ENCODE assay signal across 1 cellular context in the genomic region with DNA sequence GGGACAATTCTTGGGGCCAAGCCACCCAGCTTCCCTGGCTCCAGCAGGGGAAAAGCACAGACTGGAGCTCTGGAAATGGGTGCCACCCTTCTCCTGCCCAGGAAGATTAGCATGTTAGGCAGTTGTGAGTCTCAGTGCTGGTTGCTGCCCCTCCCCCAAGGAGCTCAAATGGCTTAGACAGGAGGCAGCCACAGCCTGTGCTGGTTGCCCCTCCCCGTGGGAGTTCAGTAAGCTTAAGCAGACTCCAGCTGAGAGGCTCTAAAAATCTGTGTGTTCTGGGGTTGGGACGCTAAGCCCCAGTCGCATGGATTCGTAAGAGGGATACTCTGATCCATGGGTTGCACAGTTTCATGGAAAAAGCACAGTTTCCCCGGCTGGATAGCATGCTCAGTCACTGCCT.
TF ChIP-seq lines count a peak whose summit lies in the region.

No MANE protein-coding gene starts in this region.

TF ChIP-seq in IMR-90, 13 proteins besides CTCF, POLR2A, EP300 and RAD21 (continued from another document):
- TF ChIP-seq MXI1 (IDR thresholded peaks at IDR 0.05; ENCODE audit: borderline replicate concordance, low read depth, low read length) (no peak), SMC3 (IDR thresholded peaks at IDR 0.05; ENCODE audit: low read depth, low read length) (no peak), CEBPB (IDR thresholded peaks at IDR 0.05; ENCODE audit: low read depth, low read length) (no peak), RCOR1 (IDR thresholded peaks at IDR 0.05; ENCODE audit: insufficient replicate concordance, low read length) (no peak), MAFK (IDR thresholded peaks at IDR 0.05; ENCODE audit: low read depth, low read length) (no peak), MAZ (IDR thresholded peaks at IDR 0.05; ENCODE audit: borderline replicate concordance, low read depth, low read length) (no peak), RFX5 (IDR thresholded peaks at IDR 0.05; ENCODE audit: low read depth, low read length) (no peak), CHD1 (IDR thresholded peaks at IDR 0.05; ENCODE audit: low read depth, low read length) (no peak)
- TF ChIP-seq, protein P1, sequence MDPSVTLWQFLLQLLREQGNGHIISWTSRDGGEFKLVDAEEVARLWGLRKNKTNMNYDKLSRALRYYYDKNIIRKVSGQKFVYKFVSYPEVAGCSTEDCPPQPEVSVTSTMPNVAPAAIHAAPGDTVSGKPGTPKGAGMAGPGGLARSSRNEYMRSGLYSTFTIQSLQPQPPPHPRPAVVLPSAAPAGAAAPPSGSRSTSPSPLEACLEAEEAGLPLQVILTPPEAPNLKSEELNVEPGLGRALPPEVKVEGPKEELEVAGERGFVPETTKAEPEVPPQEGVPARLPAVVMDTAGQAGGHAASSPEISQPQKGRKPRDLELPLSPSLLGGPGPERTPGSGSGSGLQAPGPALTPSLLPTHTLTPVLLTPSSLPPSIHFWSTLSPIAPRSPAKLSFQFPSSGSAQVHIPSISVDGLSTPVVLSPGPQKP (IDR thresholded peaks at IDR 0.05; ENCODE audit: borderline replicate concordance, low read depth, low read length), result no peak
